8 cellular contexts compared by ENCODE assay signal in genomic region chr2:222433381-222434173, GRCh38. TPM values are rescaled to one million over a fixed set of nuclear protein-coding genes. Genes with fewer than 3 reads are reported as not detected.
DNase-seq lines count a peak whose midpoint lies in the region; ATAC-seq lines count a peak whose summit lies in the region.

No MANE protein-coding gene starts in this region.

- no peak overlapping the region for H3K27ac Mint-ChIP-seq in natural killer cell treated with Interleukin-12 subunit alpha and Interleukin-12 subunit beta and Interleukin-15 and Interleukin-18, amount 100 ng/mL, for 72 hours
- H3K27ac Mint-ChIP-seq in activated naive CD4-positive, alpha-beta T cell treated with anti-CD3 and anti-CD28 coated beads for 36 hours, result no peak overlapping the region

- H3K27me3 Mint-ChIP-seq in natural killer cell treated with Interleukin-12 subunit alpha and Interleukin-12 subunit beta and Interleukin-15 and Interleukin-18, amount 100 ng/mL, for 72 hours, result no peaks in the 10 kb centered on the region
- H3K27me3 Mint-ChIP-seq in activated naive CD4-positive, alpha-beta T cell treated with anti-CD3 and anti-CD28 coated beads for 36 hours (ENCODE audit: low read depth), result peaks cover 8% of the 10 kb centered on the region

- no peaks in the 10 kb centered on the region for H3K4me1 Mint-ChIP-seq in natural killer cell treated with Interleukin-12 subunit alpha and Interleukin-12 subunit beta and Interleukin-15 and Interleukin-18, amount 100 ng/mL, for 72 hours (ENCODE audit: low read depth in 2 of 2)
- peaks cover 2% of the 10 kb centered on the region for H3K4me1 Mint-ChIP-seq in activated naive CD4-positive, alpha-beta T cell treated with anti-CD3 and anti-CD28 coated beads for 36 hours (ENCODE audit: low read depth)

- DNase-seq in NCI-H146 treated with DMSO at 0.1 percent for 48 hours (lab: John Stamatoyannopoulos, UW; ENCODE audit: unreplicated experiment) (peak; percentile 70), left colon (no peak), RKO (ENCODE audit: low spot score) (no peak)
- DNase-seq in natural killer cell treated with Interleukin-12 subunit alpha and Interleukin-12 subunit beta and Interleukin-15 and Interleukin-18, amount 100 ng/mL, for 72 hours (ENCODE audit: low spot score), result no peak
- no peak for DNase-seq in stimulated activated naive CD8-positive, alpha-beta T cell treated with anti-CD3 and anti-CD28 coated beads, Interleukin-15, Interleukin-2, amounts not matched to agents 100 U/mL and 50 U/mL, for 24 hours
- DNase-seq in activated naive CD4-positive, alpha-beta T cell treated with anti-CD3 and anti-CD28 coated beads for 36 hours, result no peak

- no peaks in the 10 kb centered on the region for H3K9me3 Mint-ChIP-seq in natural killer cell treated with Interleukin-12 subunit alpha and Interleukin-12 subunit beta and Interleukin-15 and Interleukin-18, amount 100 ng/mL, for 72 hours
- H3K9me3 Mint-ChIP-seq in activated naive CD4-positive, alpha-beta T cell treated with anti-CD3 and anti-CD28 coated beads for 36 hours, result peaks cover 9% of the 10 kb centered on the region

- ATAC-seq in GM18519 (IDR thresholded peaks at IDR 0.05; ENCODE audit: low FRiP score, unreplicated experiment) (peak; percentile 77), HG02623 (IDR thresholded peaks at IDR 0.05; ENCODE audit: unreplicated experiment) (peak; percentile 76), left colon (peak; percentile 44)
- ATAC-seq in natural killer cell treated with Interleukin-12 subunit alpha and Interleukin-12 subunit beta and Interleukin-15 and Interleukin-18, amount 100 ng/mL, for 72 hours, result no peak
- no peak for ATAC-seq in stimulated activated naive CD8-positive, alpha-beta T cell treated with anti-CD3 and anti-CD28 coated beads, Interleukin-15, Interleukin-2, amounts not matched to agents 100 U/mL and 50 U/mL, for 24 hours

- H3K36me3 Mint-ChIP-seq in natural killer cell treated with Interleukin-12 subunit alpha and Interleukin-12 subunit beta and Interleukin-15 and Interleukin-18, amount 100 ng/mL, for 72 hours, result no peaks in the 10 kb centered on the region
- peaks cover 4% of the 10 kb centered on the region for H3K36me3 Mint-ChIP-seq in activated naive CD4-positive, alpha-beta T cell treated with anti-CD3 and anti-CD28 coated beads for 36 hours (ENCODE audit: low read depth)

- no peak overlapping the region for H3K4me3 Mint-ChIP-seq in natural killer cell treated with Interleukin-12 subunit alpha and Interleukin-12 subunit beta and Interleukin-15 and Interleukin-18, amount 100 ng/mL, for 72 hours
- no peak overlapping the region for H3K4me3 Mint-ChIP-seq in activated naive CD4-positive, alpha-beta T cell treated with anti-CD3 and anti-CD28 coated beads for 36 hours

- CTCF ChIA-PET in activated naive CD4-positive, alpha-beta T cell treated with anti-CD3 and anti-CD28 coated beads for 36 hours (lab: Charles Lee), result no interaction called here

- intact Hi-C loops in left colon (cut with DNase I, micrococcal nuclease), result no loop called here
- intact Hi-C loops in activated naive CD4-positive, alpha-beta T cell treated with anti-CD3 and anti-CD28 coated beads for 36 hours (cut with micrococcal nuclease), result no loop called here

RNA-seq across cellular contexts. Expression of gene SGPP2, which starts 9.2 kb away (rescaled TPM):
- 10 to 100 TPM; 74.9 to 75.9 TPM for total RNA-seq in left colon
- total RNA-seq in natural killer cell treated with Interleukin-12 subunit alpha and Interleukin-12 subunit beta and Interleukin-15 and Interleukin-18, amount 100 ng/mL, for 72 hours, result under 1 TPM; 0.12 to 0.20 TPM
- total RNA-seq in activated naive CD4-positive, alpha-beta T cell treated with anti-CD3 and anti-CD28 coated beads for 36 hours, result 1 to 10 TPM; 7.0 to 7.1 TPM

Comparison
In these comparisons a context has a peak if more than half of its experiments do, and no peak if none do; other contexts are left out.
1. ATAC-seq: peak in GM18519 (single experiment), HG02623 (single experiment) and left colon (single experiment); none in natural killer cell treated with Interleukin-12 subunit alpha and Interleukin-12 subunit beta and Interleukin-15 and Interleukin-18, amount 100 ng/mL, for 72 hours (0 of 2) and stimulated activated naive CD8-positive, alpha-beta T cell treated with anti-CD3 and anti-CD28 coated beads, Interleukin-15, Interleukin-2, amounts not matched to agents 100 U/mL and 50 U/mL, for 24 hours (single experiment).
2. RNA of gene SGPP2, which starts 9.2 kb away (total RNA-seq): 74.9 to 75.9 TPM in left colon; 7.0 to 7.1 TPM in activated naive CD4-positive, alpha-beta T cell treated with anti-CD3 and anti-CD28 coated beads for 36 hours and 0.12 to 0.20 TPM in natural killer cell treated with Interleukin-12 subunit alpha and Interleukin-12 subunit beta and Interleukin-15 and Interleukin-18, amount 100 ng/mL, for 72 hours; every median in the first group is over 4 times any median in the second.